8 cellular contexts compared by ENCODE assay signal in the genomic region with DNA sequence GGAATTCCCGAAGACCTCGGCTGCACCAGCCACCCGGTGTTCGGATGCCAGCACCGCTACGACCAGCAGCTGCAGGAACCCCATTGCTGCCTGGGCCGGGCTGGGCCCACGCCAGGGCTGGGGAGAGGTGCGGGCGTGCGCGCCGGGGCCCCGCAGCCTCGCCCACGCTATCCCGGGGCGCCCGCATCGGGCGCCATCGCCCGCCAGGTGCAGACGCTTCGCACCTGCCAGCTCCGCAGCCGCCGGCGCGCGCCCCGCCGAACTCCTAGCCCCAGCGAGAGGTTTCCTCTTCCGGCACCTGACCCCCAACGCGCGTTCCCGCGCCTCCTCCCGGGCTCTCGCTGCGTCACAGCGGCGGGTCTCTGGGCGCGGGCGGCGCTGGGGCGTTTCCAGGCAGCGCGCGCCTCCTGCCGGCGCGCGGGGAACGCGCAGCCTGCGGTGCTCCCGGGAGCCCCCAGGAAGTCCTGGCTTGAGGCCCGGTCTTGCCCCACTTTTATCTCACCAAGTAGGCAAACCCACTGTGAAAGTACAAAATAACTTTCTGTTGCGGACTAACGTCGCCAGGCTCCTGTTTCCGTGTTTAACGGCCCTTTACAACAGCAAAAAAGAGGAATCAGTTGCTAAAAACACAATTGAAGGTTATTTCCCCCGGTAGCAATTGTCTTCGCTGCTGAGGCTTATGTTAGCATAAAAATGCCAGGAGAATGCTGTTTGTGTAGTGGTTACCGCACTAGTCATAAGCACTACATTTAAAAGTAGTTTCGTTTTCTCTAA. TPM values are rescaled to one million over a fixed set of nuclear protein-coding genes. Genes with fewer than 3 reads are reported as not detected.
DNase-seq lines count a peak whose midpoint lies in the region; ATAC-seq and TF ChIP-seq lines count a peak whose summit lies in the region.

A gene with protein sequence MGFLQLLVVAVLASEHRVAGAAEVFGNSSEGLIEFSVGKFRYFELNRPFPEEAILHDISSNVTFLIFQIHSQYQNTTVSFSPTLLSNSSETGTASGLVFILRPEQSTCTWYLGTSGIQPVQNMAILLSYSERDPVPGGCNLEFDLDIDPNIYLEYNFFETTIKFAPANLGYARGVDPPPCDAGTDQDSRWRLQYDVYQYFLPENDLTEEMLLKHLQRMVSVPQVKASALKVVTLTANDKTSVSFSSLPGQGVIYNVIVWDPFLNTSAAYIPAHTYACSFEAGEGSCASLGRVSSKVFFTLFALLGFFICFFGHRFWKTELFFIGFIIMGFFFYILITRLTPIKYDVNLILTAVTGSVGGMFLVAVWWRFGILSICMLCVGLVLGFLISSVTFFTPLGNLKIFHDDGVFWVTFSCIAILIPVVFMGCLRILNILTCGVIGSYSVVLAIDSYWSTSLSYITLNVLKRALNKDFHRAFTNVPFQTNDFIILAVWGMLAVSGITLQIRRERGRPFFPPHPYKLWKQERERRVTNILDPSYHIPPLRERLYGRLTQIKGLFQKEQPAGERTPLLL (minus strand): TSS at position 300 of the 774 bp plus-strand sequence. CDS start 216 bp downstream, at position 84.

- TF ChIP-seq CTCF in PC-9 (conservative IDR thresholded peaks at IDR 0.05) = peak; percentile 82

- peak within 1 kb of the TSS; percentile 95 for H3K4me2 ChIP-seq in PC-9

- peak within 1 kb of the TSS; percentile 99 for H2AFZ ChIP-seq in PC-9

- CTCF ChIA-PET in PC-9 (lab: Charles Lee) = interaction anchor here (0.6 to 1.1 kb wide), 7 partner anchors 8 to 447 kb away, joined by 3 to 4 read pairs (median 4); a partner anchor contains a TSS

- H3K27me3 ChIP-seq in PC-9 (ENCODE audit: insufficient read depth, low read depth) (no peaks in the 10 kb centered on the region), esophagus (ENCODE audit: control insufficient read depth in 1 of 2, insufficient read depth in 2 of 2, low read length in 2 of 2) (no peaks in the 10 kb centered on the region), mucosa of stomach (ENCODE audit: control insufficient read depth, insufficient read depth, low read length) (no peaks in the 10 kb centered on the region)

- H3K79me2 ChIP-seq in PC-9 (ENCODE audit: low read depth) = peaks cover 10% of the 10 kb centered on the region

- H3K4me1 ChIP-seq in PC-9 (replicated peaks; ENCODE audit: insufficient read depth) (peaks cover 35% of the 10 kb centered on the region), esophagus (ENCODE audit: control insufficient read depth in 2 of 2, insufficient read depth in 2 of 2, low read length in 1 of 2) (peaks cover 0 to 2% of the 10 kb centered on the region in 2 donors), mucosa of stomach (ENCODE audit: control insufficient read depth, insufficient read depth, low read length) (peaks cover 19% of the 10 kb centered on the region)

- peak; percentile 88 for ATAC-seq in GM21723 (IDR thresholded peaks at IDR 0.05; ENCODE audit: unreplicated experiment)

- no peaks in the 10 kb centered on the region for H4K20me1 ChIP-seq in PC-9 (ENCODE audit: insufficient read depth)

- H3K9me3 ChIP-seq in PC-9 (ENCODE audit: insufficient read depth, low read depth) (no peaks in the 10 kb centered on the region), esophagus (ENCODE audit: control insufficient read depth in 2 of 2, insufficient read depth in 1 of 2, low read depth in 1 of 2, low read length in 1 of 2) (no peaks in the 10 kb centered on the region), mucosa of stomach (ENCODE audit: control insufficient read depth, low read length) (no peaks in the 10 kb centered on the region)

- in situ Hi-C loops in KBM-7 (cut with MboI; ENCODE audit: low pct_unique_long_range_greater_than_20kb, low sequenced_read_pairs) = no loop called here

- no TSS peak for BruUV-seq in PC-9 (replicated peaks; lab: Mats Ljungman, UMichigan)

- WGBS in esophagus, 2 donors = 0 to 1% methylated on average over 71 of the region's 71 CpGs

- intact Hi-C loops in PC-9 (cut with micrococcal nuclease; ENCODE audit: unreplicated experiment) = loop anchor here (1.0 to 10.0 kb wide), 11 partner anchors 63 to 899 kb away; a partner anchor contains a TSS

- DNase-seq in DMS79 (lab: John Stamatoyannopoulos, UW) (peak; percentile 62), KBM-7 (peak; percentile 97), PC-9 (peak; percentile 83 to 98)
- DNase-seq in activated T-cell treated with anti-CD3 and anti-CD28 coated beads, Interleukin-2, amount 50 U/mL, for 1 hour = peak; percentile 96
- peak; percentile 90 to 92 for DNase-seq in stimulated activated CD8-positive, alpha-beta memory T cell treated with anti-CD3 and anti-CD28 coated beads, Interleukin-7, amount 100 ng/mL, for 1 hour (ENCODE audit: low read depth in 2 of 2)

- peak within 1 kb of the TSS; percentile 97 for H3K4me3 ChIP-seq in PC-9
- peak within 1 kb of the TSS; percentile 74 to 83 for H3K4me3 ChIP-seq in esophagus (ENCODE audit: low read depth in 1 of 2, low read length in 2 of 2)
- H3K4me3 ChIP-seq in mucosa of stomach (ENCODE audit: low read length) = peak within 1 kb of the TSS; percentile 78

- H3F3A ChIP-seq in PC-9 (ENCODE audit: insufficient read depth, low read depth) = peaks cover 14% of the 10 kb centered on the region

- H3K9me2 ChIP-seq in PC-9 (ENCODE audit: insufficient read depth) = no peaks in the 10 kb centered on the region

- H3K36me3 ChIP-seq in PC-9 (ENCODE audit: low read depth) (no peaks in the 10 kb centered on the region), esophagus (ENCODE audit: control insufficient read depth in 2 of 2, insufficient read depth in 2 of 2, low read length in 1 of 2) (no peaks in the 10 kb centered on the region), mucosa of stomach (ENCODE audit: control insufficient read depth, insufficient read depth, low read length) (no peaks in the 10 kb centered on the region)

- H3K27ac ChIP-seq in PC-9 (peak within 1 kb of the TSS; percentile 48), esophagus (ENCODE audit: low read depth in 2 of 2, low read length in 1 of 2) (peak within 1 kb of the TSS; percentile 90 to 95)

- H3K9ac ChIP-seq in mucosa of stomach (ENCODE audit: low read length) = peak within 1 kb of the TSS; percentile 95

- POLR2A ChIA-PET in PC-9 (lab: Charles Lee; ENCODE audit: unreplicated experiment) = interaction anchor here (0.5 to 0.6 kb wide), 3 partner anchors 168 to 890 kb away, joined by 3 to 7 read pairs (median 5); no protein-coding TSS in a partner anchor

RNA-seq across cellular contexts. Expression of the gene that starts here (rescaled TPM):
- 57.0 and 67.7 TPM in 2 replicates for total RNA-seq in PC-9 (2021)
- 10 to 100 TPM; 15.9 to 43.3 TPM for polyA plus RNA-seq in esophagus

Comparison
In these comparisons a context has a peak if more than half of its experiments do, and no peak if none do; other contexts are left out.
1. Peak in every context shown above with its lines: DNase-seq, ATAC-seq, H3K4me3 ChIP-seq and H3K27ac ChIP-seq.